Comparison of ENCODE assay signal across 8 cellular contexts in genomic region chr12:88035271-88035906, GRCh38. TPM values are rescaled to one million over a fixed set of nuclear protein-coding genes. Genes with fewer than 3 reads are reported as not detected.
DNase-seq lines count a peak whose midpoint lies in the region; ATAC-seq lines count a peak whose summit lies in the region.

No MANE protein-coding gene starts in this region.

- DNase-seq in CD4-positive, alpha-beta memory T cell: peak; percentile 84 to 89 (median 86)
- DNase-seq in HK-2 (ENCODE audit: unreplicated experiment) (peak; percentile 91), NCI-H82 treated with DMSO at 0.1 percent for 48 hours (lab: John Stamatoyannopoulos, UW; ENCODE audit: unreplicated experiment) (peak; percentile 72), lung microvascular endothelial cell (ENCODE audit: low read depth in 2 of 2) (peak; percentile 88 to 91)
- DNase-seq in activated CD4-positive, alpha-beta memory T cell treated with anti-CD3 and anti-CD28 coated beads, Interleukin-2, amount 10 ng/mL, durations not matched to agents 7 days and 5 days: peak; percentile 89
- DNase-seq in effector CD4-positive, alpha-beta T cell: peak; percentile 83
- peak; percentile 73 to 87 (median 75) for DNase-seq in stimulated activated CD4-positive, alpha-beta T cell treated with anti-CD3 and anti-CD28 coated beads, TNF-alpha, amount 100 ng/mL, for 4 hours (ENCODE audit: low read depth in 3 of 3)

- H3K27me3 ChIP-seq in CD4-positive, alpha-beta memory T cell (ENCODE audit: insufficient read depth, low read length): no peaks in the 10 kb centered on the region

- no peaks in the 10 kb centered on the region for H3K27me3 Mint-ChIP-seq in CD4-positive, alpha-beta memory T cell
- H3K27me3 Mint-ChIP-seq in activated CD4-positive, alpha-beta memory T cell treated with anti-CD3 and anti-CD28 coated beads, Interleukin-2, amount 10 ng/mL, durations not matched to agents 7 days and 5 days: no peaks in the 10 kb centered on the region

- H3K4me3 Mint-ChIP-seq in CD4-positive, alpha-beta memory T cell: peak overlapping the region; percentile 92 to 99 (median 96)
- H3K4me3 Mint-ChIP-seq in activated CD4-positive, alpha-beta memory T cell treated with anti-CD3 and anti-CD28 coated beads, Interleukin-2, amount 10 ng/mL, durations not matched to agents 7 days and 5 days: peak overlapping the region; percentile 95

- peaks cover 33 to 53% (median 45%) of the 10 kb centered on the region in 4 donors for H3K4me1 Mint-ChIP-seq in CD4-positive, alpha-beta memory T cell
- peaks cover 43% of the 10 kb centered on the region for H3K4me1 Mint-ChIP-seq in activated CD4-positive, alpha-beta memory T cell treated with anti-CD3 and anti-CD28 coated beads, Interleukin-2, amount 10 ng/mL, durations not matched to agents 7 days and 5 days

- peaks cover 41% of the 10 kb centered on the region for H3K4me1 ChIP-seq in CD4-positive, alpha-beta memory T cell (ENCODE audit: insufficient read depth, low read length)

- POLR2A ChIA-PET in CD4-positive, alpha-beta memory T cell (lab: Charles Lee; ENCODE audit: partially characterized antibody): interaction anchor here (1.1 to 2.5 kb wide), 5 partner anchors 9 to 107 kb away, joined by 3 to 10 read pairs (median 3); partner anchors contain the start of genes CEP290 and TMTC3
- POLR2A ChIA-PET in activated CD4-positive, alpha-beta memory T cell treated with anti-CD3 and anti-CD28 coated beads, Interleukin-2, amount 10 ng/mL, durations not matched to agents 7 days and 5 days (lab: Charles Lee): interaction anchor here (1.0 to 1.9 kb wide), 5 partner anchors 9 to 106 kb away, joined by 4 to 7 read pairs (median 6); partner anchors contain the start of genes CEP290 and TMTC3

- peak overlapping the region; percentile 85 to 98 (median 95) for H3K27ac Mint-ChIP-seq in CD4-positive, alpha-beta memory T cell
- H3K27ac Mint-ChIP-seq in activated CD4-positive, alpha-beta memory T cell treated with anti-CD3 and anti-CD28 coated beads, Interleukin-2, amount 10 ng/mL, durations not matched to agents 7 days and 5 days: peak overlapping the region; percentile 80

- H3K4me3 ChIP-seq in CD4-positive, alpha-beta memory T cell (ENCODE audit: low read length in 2 of 2): peak overlapping the region; percentile 42 to 82

- H3K9me3 ChIP-seq in CD4-positive, alpha-beta memory T cell (ENCODE audit: control insufficient read depth in 1 of 2, low read length in 2 of 2): no peaks in the 10 kb centered on the region

- CTCF ChIA-PET in CD4-positive, alpha-beta memory T cell (lab: Charles Lee; ENCODE audit: partially characterized antibody): no interaction called here
- CTCF ChIA-PET in activated CD4-positive, alpha-beta memory T cell treated with anti-CD3 and anti-CD28 coated beads, Interleukin-2, amount 10 ng/mL, durations not matched to agents 7 days and 5 days (lab: Charles Lee): interaction anchor here (1.3 to 1.4 kb wide), 2 partner anchors 8 to 107 kb away, joined by 3 read pairs; partner anchors contain the start of genes CEP290 and TMTC3

- peak overlapping the region; percentile 56 for H3K27ac ChIP-seq in CD4-positive, alpha-beta memory T cell (ENCODE audit: low read depth, low read length)

- H3K9me3 Mint-ChIP-seq in CD4-positive, alpha-beta memory T cell: no peaks in the 10 kb centered on the region
- H3K9me3 Mint-ChIP-seq in activated CD4-positive, alpha-beta memory T cell treated with anti-CD3 and anti-CD28 coated beads, Interleukin-2, amount 10 ng/mL, durations not matched to agents 7 days and 5 days: no peaks in the 10 kb centered on the region

- H3K36me3 Mint-ChIP-seq in CD4-positive, alpha-beta memory T cell: peaks cover 0 to 6% of the 10 kb centered on the region in 2 donors
- peaks cover 3% of the 10 kb centered on the region for H3K36me3 Mint-ChIP-seq in activated CD4-positive, alpha-beta memory T cell treated with anti-CD3 and anti-CD28 coated beads, Interleukin-2, amount 10 ng/mL, durations not matched to agents 7 days and 5 days (ENCODE audit: low read depth)

- intact Hi-C loops in CD4-positive, alpha-beta memory T cell (cut with micrococcal nuclease): loop anchor here (1.0 to 5.0 kb wide), 2 partner anchors 107 to 1487 kb away; partner anchors contain the start of genes CEP290, GALNT4 and TMTC3

- no peaks in the 10 kb centered on the region for H3K36me3 ChIP-seq in CD4-positive, alpha-beta memory T cell (ENCODE audit: insufficient read depth, low read length)

- peak; percentile 100 for ATAC-seq in GM19455 (IDR thresholded peaks at IDR 0.05; ENCODE audit: unreplicated experiment)

RNA-seq across cellular contexts. Expression of gene C12orf50, which starts 6.2 kb away (rescaled TPM):
- total RNA-seq in CD4-positive, alpha-beta memory T cell: under 1 TPM in 1 of 2 experiments, not detected in 1; 0.09 TPM
- not detected for polyA plus RNA-seq in CD4-positive, alpha-beta memory T cell
- not detected for total RNA-seq in activated CD4-positive, alpha-beta memory T cell treated with anti-CD3 and anti-CD28 coated beads, Interleukin-2, amount 10 ng/mL, durations not matched to agents 7 days and 5 days
- total RNA-seq in lung microvascular endothelial cell: not detected in 2 replicates

Comparison
In these comparisons a context has a peak if more than half of its experiments do, and no peak if none do; other contexts are left out.
1. Peak in every context shown above with its lines: DNase-seq, ATAC-seq, H3K4me3 ChIP-seq and H3K27ac ChIP-seq.